8 cellular contexts compared by ENCODE assay signal in the genomic region with DNA sequence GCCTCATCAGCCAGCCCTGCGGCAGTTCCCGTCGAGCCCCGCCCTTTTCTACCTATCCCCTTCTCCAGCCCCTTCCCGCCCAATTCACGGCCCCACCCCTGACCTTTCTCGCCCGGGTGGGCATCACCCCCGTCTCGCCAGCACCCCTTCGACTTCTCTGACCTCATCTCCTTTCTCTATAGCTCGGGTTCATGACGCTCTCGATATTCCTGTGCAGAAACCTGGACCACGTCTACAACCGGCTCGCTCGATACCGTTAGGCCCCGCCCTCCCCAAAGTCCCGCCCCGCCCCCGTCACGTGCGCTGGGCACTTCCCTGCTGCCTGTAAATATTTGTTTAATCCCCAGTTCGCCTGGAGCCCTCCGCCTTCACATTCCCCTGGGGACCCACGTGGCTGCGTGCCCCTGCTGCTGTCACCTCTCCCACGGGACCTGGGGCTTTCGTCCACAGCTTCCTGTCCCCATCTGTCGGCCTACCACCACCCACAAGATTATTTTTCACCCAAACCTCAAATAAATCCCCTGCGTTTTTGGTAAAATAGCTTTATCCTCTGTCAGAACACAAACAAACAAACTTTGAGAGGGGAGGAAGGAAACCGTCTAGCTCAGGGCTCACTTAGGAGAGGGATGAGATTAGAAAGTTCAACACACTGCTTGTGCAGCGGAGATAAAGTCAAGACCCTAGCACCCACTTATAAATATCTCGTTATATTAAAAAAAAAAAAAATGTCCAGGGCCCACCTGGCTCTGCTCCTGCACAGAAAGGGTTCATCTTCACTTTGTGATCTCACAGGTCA. TPM values are rescaled to one million over a fixed set of nuclear protein-coding genes. Genes with fewer than 3 reads are reported as not detected.
DNase-seq lines count a peak whose midpoint lies in the region; ATAC-seq, FAIRE-seq and TF ChIP-seq lines count a peak whose summit lies in the region.

No MANE protein-coding gene starts in this region.

- ATAC-seq in CD8-positive, alpha-beta T cell = no peak
- peak; percentile 66 for ATAC-seq in HG03442 (IDR thresholded peaks at IDR 0.05; ENCODE audit: unreplicated experiment)

- peaks cover 4% of the 10 kb centered on the region for H3F3A ChIP-seq in smooth muscle cell (ENCODE audit: low read depth)

- H3K27me3 Mint-ChIP-seq in CD8-positive, alpha-beta T cell (ENCODE audit: low read depth) = no peaks in the 10 kb centered on the region

- no peak for DNase-seq in CD8-positive, alpha-beta T cell
- DNase-seq in GM19239 (ENCODE audit: insufficient read length, low spot score) (peak; percentile 98), SW480 (ENCODE audit: low spot score) (peak; percentile 79), hepatic stellate cell (ENCODE audit: low spot score) (peak; percentile 87), smooth muscle cell (lab: John Stamatoyannopoulos, UW; ENCODE audit: unreplicated experiment) (peak; percentile 43), KG1 (lab: John Stamatoyannopoulos, UW) (no peak), NCI-H446 treated with DMSO at 0.1 percent for 48 hours (lab: John Stamatoyannopoulos, UW) (no peak)

- peaks cover 12% of the 10 kb centered on the region for H3K36me3 ChIP-seq in CD8-positive, alpha-beta T cell (ENCODE audit: insufficient read depth, low read length)
- peaks cover under 1% of the 10 kb centered on the region for H3K36me3 ChIP-seq in smooth muscle cell (ENCODE audit: low read depth)

- peaks cover 48% of the 10 kb centered on the region for H3K4me1 Mint-ChIP-seq in CD8-positive, alpha-beta T cell (ENCODE audit: low read depth)

- POLR2A ChIA-PET in CD8-positive, alpha-beta T cell (lab: Charles Lee) = no interaction called here

- no peak overlapping the region for H3K4me3 ChIP-seq in CD8-positive, alpha-beta T cell (ENCODE audit: low read depth, low read length)
- H3K4me3 ChIP-seq in smooth muscle cell = no peak overlapping the region

- H3K4me2 ChIP-seq in smooth muscle cell = peak overlapping the region; percentile 79

- H2AFZ ChIP-seq in smooth muscle cell (ENCODE audit: low read depth) = no peak overlapping the region

- H4K20me1 ChIP-seq in smooth muscle cell (ENCODE audit: low read depth) = peaks cover 73% of the 10 kb centered on the region

- H3K79me2 ChIP-seq in smooth muscle cell (ENCODE audit: low read depth) = no peaks in the 10 kb centered on the region

- no peak for TF ChIP-seq CTCF in CD8-positive, alpha-beta T cell (IDR thresholded peaks at IDR 0.05)
- no peak for TF ChIP-seq CTCF in smooth muscle cell (IDR thresholded peaks at IDR 0.05; ENCODE audit: borderline replicate concordance, insufficient read depth, poor library complexity, severe bottlenecking)

- H3K9me3 ChIP-seq in CD8-positive, alpha-beta T cell (ENCODE audit: low read length) = no peaks in the 10 kb centered on the region
- H3K9me3 ChIP-seq in smooth muscle cell (replicated peaks; ENCODE audit: low read depth) = no peaks in the 10 kb centered on the region

- H3K27ac ChIP-seq in CD8-positive, alpha-beta T cell (ENCODE audit: low read depth, low read length) = no peak overlapping the region
- H3K27ac ChIP-seq in smooth muscle cell (ENCODE audit: low read depth) = no peak overlapping the region

- no peaks in the 10 kb centered on the region for H3K9me3 Mint-ChIP-seq in CD8-positive, alpha-beta T cell

- peak overlapping the region; percentile 63 for H3K27ac Mint-ChIP-seq in CD8-positive, alpha-beta T cell

- H3K4me1 ChIP-seq in CD8-positive, alpha-beta T cell (ENCODE audit: insufficient read depth, low read length) = peaks cover 33% of the 10 kb centered on the region
- peaks cover 4% of the 10 kb centered on the region for H3K4me1 ChIP-seq in smooth muscle cell (ENCODE audit: low read depth)

- WGBS in smooth muscle cell (ENCODE audit: low lambda C conversion rate) = 23% methylated on average over 27 of the region's 36 CpGs

- peaks cover 54% of the 10 kb centered on the region for H3K36me3 Mint-ChIP-seq in CD8-positive, alpha-beta T cell

- CTCF ChIA-PET in CD8-positive, alpha-beta T cell (lab: Charles Lee) = no interaction called here

- H3K27me3 ChIP-seq in CD8-positive, alpha-beta T cell (ENCODE audit: insufficient read depth, low read length) = no peaks in the 10 kb centered on the region
- no peaks in the 10 kb centered on the region for H3K27me3 ChIP-seq in smooth muscle cell (ENCODE audit: low read depth)

- intact Hi-C loops in CD8-positive, alpha-beta T cell (cut with DNase I, micrococcal nuclease) = no loop called here

- no peak overlapping the region for H3K4me3 Mint-ChIP-seq in CD8-positive, alpha-beta T cell

- FAIRE-seq in GM19239 (lab: Jason Lieb, UNC) = peak; percentile 97

- no peak overlapping the region for H3K9ac ChIP-seq in smooth muscle cell (ENCODE audit: low read depth)

RNA-seq across cellular contexts. Expression of gene CD37, which starts 5.1 kb away (rescaled TPM):
- 100 to 1,000 TPM; 279 to 281 TPM for total RNA-seq in CD8-positive, alpha-beta T cell
- not detected in 2 replicates for total RNA-seq in smooth muscle cell
- polyA plus RNA-seq in smooth muscle cell = 7.0 and 8.8 TPM in 2 replicates

RNA-seq across cellular contexts. Expression of gene SLC6A16, which starts 15.3 kb away (rescaled TPM):
- 1 to 10 TPM; 2.3 to 2.5 TPM for total RNA-seq in CD8-positive, alpha-beta T cell
- 0.63 and 1.4 TPM in 2 replicates for total RNA-seq in smooth muscle cell
- polyA plus RNA-seq in smooth muscle cell = 2.3 and 2.8 TPM in 2 replicates

RNA-seq across cellular contexts. Expression of gene TEAD2, which starts 21.9 kb away (rescaled TPM):
- not detected for total RNA-seq in CD8-positive, alpha-beta T cell
- 46.0 and 71.8 TPM in 2 replicates for total RNA-seq in smooth muscle cell
- polyA plus RNA-seq in smooth muscle cell = 55.3 and 58.5 TPM in 2 replicates

RNA-seq across cellular contexts. Expression of gene DKKL1, which starts 23.4 kb away (rescaled TPM):
- total RNA-seq in CD8-positive, alpha-beta T cell = not detected
- total RNA-seq in smooth muscle cell = 2.3 and 6.3 TPM in 2 replicates
- 2.8 and 6.4 TPM in 2 replicates for polyA plus RNA-seq in smooth muscle cell

RNA-seq across cellular contexts. Expression of gene KASH5, which starts 47.8 kb away (rescaled TPM):
- total RNA-seq in CD8-positive, alpha-beta T cell = not detected
- total RNA-seq in smooth muscle cell = not detected in 2 replicates
- polyA plus RNA-seq in smooth muscle cell = not detected in 2 replicates

Comparison
In these comparisons a context has a peak if more than half of its experiments do, and no peak if none do; other contexts are left out.
1. DNase-seq: peak in GM19239 (single experiment), SW480 (single experiment), hepatic stellate cell (single experiment) and smooth muscle cell (single experiment); none in CD8-positive, alpha-beta T cell (0 of 7), KG1 (single experiment) and NCI-H446 treated with DMSO at 0.1 percent for 48 hours (single experiment).
2. RNA of gene CD37, which starts 5.1 kb away (total RNA-seq): 279 to 281 TPM in CD8-positive, alpha-beta T cell; not detected in smooth muscle cell; every median in the first group is over 100 times any median in the second.
3. RNA of gene TEAD2, which starts 21.9 kb away (total RNA-seq): 46.0 to 71.8 TPM in smooth muscle cell; not detected in CD8-positive, alpha-beta T cell; every median in the first group is over 10 times any median in the second.